ENCODE assay signal across 8 cellular contexts in genomic region chr2:233566141-233566956, GRCh38. TPM values are rescaled to one million over a fixed set of nuclear protein-coding genes. Genes with fewer than 3 reads are reported as not detected.
A peak's percentile ranks its signal among the peaks of the same experiment; 100 is the strongest.
DNase-seq lines count a peak whose midpoint lies in the region; ATAC-seq and TF ChIP-seq lines count a peak whose summit lies in the region.

TSS of gene USP40 (minus strand) at chr2:233566782. CDS start at chr2:233565554, 1,228 bp downstream.

- H3K4me2 ChIP-seq in DND-41 (ENCODE audit: insufficient read depth, low read length): peak within 1 kb of the TSS; percentile 67

- ATAC-seq in DND-41 (ENCODE audit: insufficient read depth, low read depth) (peak; percentile 96), Right ventricle myocardium superior (ENCODE audit: poor library complexity) (peak; percentile 99), thoracic aorta (ENCODE audit: insufficient number of reproducible peaks, low FRiP score, low read depth) (peak; percentile 96)
- peak; percentile 89 for ATAC-seq in activated naive CD8-positive, alpha-beta T cell treated with anti-CD3 and anti-CD28 coated beads, Interleukin-2, amount 50 U/mL, for 24 hours

- in situ Hi-C loops in HAP-1 (cut with MboI; ENCODE audit: low sequenced_read_pairs): loop anchor here (10.0 kb wide), 1 partner anchor 128 kb away; the partner anchor contains the start of gene UGT1A6

- intact Hi-C loops in Right ventricle myocardium superior (cut with DNase I): no loop called here

- H3K4me3 ChIP-seq in DND-41 (ENCODE audit: low read depth in 1 of 2, low read length in 2 of 2) (peak within 1 kb of the TSS; percentile 84 to 85), HAP-1 (peak within 1 kb of the TSS; percentile 67), thoracic aorta (peak within 1 kb of the TSS; percentile 71)

- H3K27ac Mint-ChIP-seq in activated naive CD8-positive, alpha-beta T cell treated with anti-CD3 and anti-CD28 coated beads, Interleukin-2, amount 50 U/mL, for 24 hours: peak within 1 kb of the TSS; percentile 86
- peak within 1 kb of the TSS; percentile 100 for H3K27ac Mint-ChIP-seq in osteocyte (ENCODE audit: unreplicated experiment)

- H3K27me3 Mint-ChIP-seq in activated naive CD8-positive, alpha-beta T cell treated with anti-CD3 and anti-CD28 coated beads, Interleukin-2, amount 50 U/mL, for 24 hours: no peaks in the 10 kb centered on the region
- peaks cover 10% of the 10 kb centered on the region for H3K27me3 Mint-ChIP-seq in osteocyte (ENCODE audit: unreplicated experiment)

- H3K9me3 ChIP-seq in DND-41 (ENCODE audit: insufficient read depth, low read length, severe bottlenecking): no peaks in the 10 kb centered on the region
- H3K9me3 ChIP-seq in HAP-1: no peaks in the 10 kb centered on the region
- no peaks in the 10 kb centered on the region for H3K9me3 ChIP-seq in thoracic aorta

- H3K27ac ChIP-seq in DND-41 (ENCODE audit: low read length) (peak within 1 kb of the TSS; percentile 94), thoracic aorta (peak within 1 kb of the TSS; percentile 72 to 86)

- peak within 1 kb of the TSS; percentile 98 for H2AFZ ChIP-seq in DND-41 (ENCODE audit: low read depth, low read length)

- H4K20me1 ChIP-seq in DND-41 (ENCODE audit: insufficient read depth, low read length): no peaks in the 10 kb centered on the region

- H3K4me1 ChIP-seq in DND-41 (ENCODE audit: insufficient read depth, low read length): peaks cover 13% of the 10 kb centered on the region
- peaks cover 39% of the 10 kb centered on the region for H3K4me1 ChIP-seq in HAP-1
- peaks cover 5 to 7% of the 10 kb centered on the region in 2 donors for H3K4me1 ChIP-seq in thoracic aorta (ENCODE audit: control insufficient read depth in 1 of 2, low read depth in 2 of 2)

- peak within 1 kb of the TSS; percentile 92 for H3K9ac ChIP-seq in DND-41 (ENCODE audit: low read depth, low read length)

- peak within 1 kb of the TSS; percentile 94 for H3K4me3 Mint-ChIP-seq in activated naive CD8-positive, alpha-beta T cell treated with anti-CD3 and anti-CD28 coated beads, Interleukin-2, amount 50 U/mL, for 24 hours
- peak within 1 kb of the TSS; percentile 99 for H3K4me3 Mint-ChIP-seq in osteocyte (ENCODE audit: unreplicated experiment)

- peaks cover 3% of the 10 kb centered on the region for H3K36me3 Mint-ChIP-seq in activated naive CD8-positive, alpha-beta T cell treated with anti-CD3 and anti-CD28 coated beads, Interleukin-2, amount 50 U/mL, for 24 hours (ENCODE audit: low read depth)
- peaks cover 2% of the 10 kb centered on the region for H3K36me3 Mint-ChIP-seq in osteocyte (ENCODE audit: unreplicated experiment)

- no peaks in the 10 kb centered on the region for H3K27me3 ChIP-seq in DND-41 (ENCODE audit: insufficient read depth, low read length, poor library complexity)
- H3K27me3 ChIP-seq in HAP-1 (ENCODE audit: low read depth): no peaks in the 10 kb centered on the region
- H3K27me3 ChIP-seq in thoracic aorta (replicated peaks; ENCODE audit: insufficient read depth): no peaks in the 10 kb centered on the region

- peaks cover 7% of the 10 kb centered on the region; the same call in 1 of the 2 replicates for H3K79me2 ChIP-seq in DND-41 (ENCODE audit: insufficient read depth, low read length)

- H3K4me1 Mint-ChIP-seq in activated naive CD8-positive, alpha-beta T cell treated with anti-CD3 and anti-CD28 coated beads, Interleukin-2, amount 50 U/mL, for 24 hours: peaks cover 9% of the 10 kb centered on the region
- H3K4me1 Mint-ChIP-seq in osteocyte (ENCODE audit: unreplicated experiment): peaks cover 14% of the 10 kb centered on the region

- DNase-seq in DND-41 (peak; percentile 83), HAP-1 (ENCODE audit: low spot score in 2 of 2) (peak; percentile 93), NAMALWA (ENCODE audit: low spot score) (peak; percentile 17), SW480 (ENCODE audit: low spot score) (peak; percentile 90), Right ventricle myocardium superior (peak; percentile 93), osteocyte (ENCODE audit: extremely low spot score, unreplicated experiment) (peak; percentile 94), thoracic aorta (ENCODE audit: low spot score) (peak; percentile 68)
- DNase-seq in activated naive CD8-positive, alpha-beta T cell treated with anti-CD3 and anti-CD28 coated beads, Interleukin-2, amount 50 U/mL, for 24 hours: peak; percentile 72

- no peaks in the 10 kb centered on the region for H3K9me3 Mint-ChIP-seq in activated naive CD8-positive, alpha-beta T cell treated with anti-CD3 and anti-CD28 coated beads, Interleukin-2, amount 50 U/mL, for 24 hours
- H3K9me3 Mint-ChIP-seq in osteocyte (ENCODE audit: unreplicated experiment): no peaks in the 10 kb centered on the region

- TF ChIP-seq CTCF in DND-41 (IDR thresholded peaks at IDR 0.05; ENCODE audit: borderline replicate concordance, extremely low read depth, low read length, poor library complexity, severe bottlenecking): peak; percentile 7
- no peak for TF ChIP-seq CTCF in osteocyte (IDR thresholded peaks at IDR 0.05)
- no peak for TF ChIP-seq CTCF in thoracic aorta (IDR thresholded peaks at IDR 0.05)

- H3K36me3 ChIP-seq in DND-41 (ENCODE audit: insufficient read depth, low read length) (no peaks in the 10 kb centered on the region; the same call in 1 of the 2 replicates), HAP-1 (replicated peaks) (peaks cover 3% of the 10 kb centered on the region; the same call in 1 of the 2 replicates), thoracic aorta (no peaks in the 10 kb centered on the region)

RNA-seq across cellular contexts. Expression of gene USP40, which starts in this region (rescaled TPM):
- total RNA-seq in Right ventricle myocardium superior: 18.0 TPM
- total RNA-seq in osteocyte: 36.4 and 40.6 TPM in 2 replicates
- total RNA-seq in thoracic aorta: 10 to 100 TPM; 23.3 to 30.0 TPM

Comparison
In these comparisons a context has a peak if more than half of its experiments do, and no peak if none do; other contexts are left out.
1. Peak in every context shown above with its lines: DNase-seq, ATAC-seq, H3K4me3 ChIP-seq and H3K27ac ChIP-seq.
2. DNase-seq: peak in every context shown above with its lines; median percentile 94 in osteocyte; 93 in HAP-1; 93 in Right ventricle myocardium superior; 90 in SW480; 83 in DND-41; 72 in activated naive CD8-positive, alpha-beta T cell treated with anti-CD3 and anti-CD28 coated beads, Interleukin-2, amount 50 U/mL, for 24 hours; 68 in thoracic aorta; 17 in NAMALWA.